Comparison of ENCODE assay signal across 8 cellular contexts in genomic region chr16:89093602-89094251, GRCh38. TPM values are rescaled to one million over a fixed set of nuclear protein-coding genes. Genes with fewer than 3 reads are reported as not detected.
DNase-seq lines count a peak whose midpoint lies in the region; ATAC-seq, FAIRE-seq and TF ChIP-seq lines count a peak whose summit lies in the region.

Gene ACSF3, plus strand, starts transcription at chr16:89093852. Its CDS starts 6,830 bp downstream, at chr16:89100682.

- no peaks in the 10 kb centered on the region for H3K9me3 ChIP-seq in pancreas
- H3K9me3 ChIP-seq in thyroid gland = no peaks in the 10 kb centered on the region

- no peak for FAIRE-seq in pancreas (lab: Jason Lieb, UNC)

- TF ChIP-seq POLR2A in thyroid gland (IDR thresholded peaks at IDR 0.05) = no peak

- H3K4me1 Mint-ChIP-seq in activated naive CD8-positive, alpha-beta T cell (ENCODE audit: low read depth) = peaks cover 48% of the 10 kb centered on the region

- ATAC-seq in HG03045 (IDR thresholded peaks at IDR 0.05; ENCODE audit: unreplicated experiment) (peak; percentile 51), SK-N-SH treated with all-trans-retinoic acid at 6 μM for 48 hours (peak; percentile 84), pancreas (peak; percentile 86 to 97 (median 92)), HG03439 (IDR thresholded peaks at IDR 0.05; ENCODE audit: unreplicated experiment) (no peak)

- intact Hi-C loops in head of caudate nucleus (cut with DNase I) = no loop called here
- intact Hi-C loops in pancreas (cut with DNase I) = no loop called here
- intact Hi-C loops in thyroid gland (cut with DNase I) = loop anchor here (10.0 kb wide), 1 partner anchor 279 kb away; the partner anchor contains the start of gene APRT

- DNase-seq in head of caudate nucleus (peak in 40 of 42 donors; percentile 45 to 86 (median 66)), pancreas (peak in 5 of 6 donors; percentile 59 to 93 (median 69)), thyroid gland (peak; percentile 57 to 59)

- H3K36me3 Mint-ChIP-seq in activated naive CD8-positive, alpha-beta T cell = no peaks in the 10 kb centered on the region

- H3K27ac Mint-ChIP-seq in activated naive CD8-positive, alpha-beta T cell = peak within 1 kb of the TSS; percentile 96

- H3K27me3 ChIP-seq in pancreas (no peaks in the 10 kb centered on the region), thyroid gland (no peaks in the 10 kb centered on the region)

- no peaks in the 10 kb centered on the region for H3K36me3 ChIP-seq in pancreas
- H3K36me3 ChIP-seq in thyroid gland = no peaks in the 10 kb centered on the region

- no peaks in the 10 kb centered on the region for H3K9me3 Mint-ChIP-seq in activated naive CD8-positive, alpha-beta T cell (ENCODE audit: low read depth)

- H3K4me1 ChIP-seq in pancreas = peaks cover 0 to 13% (median 13%) of the 10 kb centered on the region in 3 donors
- peaks cover 24 to 34% of the 10 kb centered on the region in 2 donors for H3K4me1 ChIP-seq in thyroid gland

- no peak for TF ChIP-seq CTCF in GM12875 (IDR thresholded peaks at IDR 0.05; ENCODE audit: borderline replicate concordance, insufficient read depth, low read depth, low read length)
- TF ChIP-seq CTCF in pancreas (IDR thresholded peaks at IDR 0.05) = no peak
- peak in 1 of 6 experiments; percentile 6 for TF ChIP-seq CTCF in thyroid gland (IDR thresholded peaks at IDR 0.05)

- peak within 1 kb of the TSS; percentile 94 for H3K4me3 Mint-ChIP-seq in activated naive CD8-positive, alpha-beta T cell

- WGBS in pancreas, 2 donors = 0% methylated on average over 86 to 110 of the region's 110 CpGs
- WGBS in thyroid gland, 2 donors = 1% methylated on average over 12 to 18 of the region's 110 CpGs

- peak within 1 kb of the TSS; percentile 59 for H3K4me3 ChIP-seq in GM12875 (ENCODE audit: low read depth, low read length)
- H3K4me3 ChIP-seq in pancreas = peak within 1 kb of the TSS; percentile 74 to 90 (median 82)
- H3K4me3 ChIP-seq in thyroid gland (replicated peaks in 1 of 3) = peak within 1 kb of the TSS; percentile 61 to 85 (median 71)

- H3K27me3 Mint-ChIP-seq in activated naive CD8-positive, alpha-beta T cell = no peaks in the 10 kb centered on the region

- H3K27ac ChIP-seq in pancreas (peak within 1 kb of the TSS in 2 of 4 donors; percentile 30 to 33), thyroid gland (peak within 1 kb of the TSS in 1 of 3 donors; percentile 62)

TF ChIP-seq in SK-N-SH treated with all-trans-retinoic acid at 6 μM for 48 hours, 23 proteins besides CTCF, POLR2A, EP300 and RAD21:
- TF ChIP-seq TSHZ2 (CRISPR knock-in tag; IDR thresholded peaks at IDR 0.05) (no peak), ZFP3 (CRISPR knock-in tag; IDR thresholded peaks at IDR 0.05) (0 out of 2 replicates have a peak, but pooled peaks have one; percentile 21), ESRRG (CRISPR knock-in tag; IDR thresholded peaks at IDR 0.05) (no peak), CSDC2 (CRISPR knock-in tag; IDR thresholded peaks at IDR 0.05) (peak; percentile 25; the same call in 1 of the 2 replicates), ZFP30 (CRISPR knock-in tag; IDR thresholded peaks at IDR 0.05) (peak; percentile 18; the same call in 1 of the 2 replicates), SNAI2 (CRISPR knock-in tag; IDR thresholded peaks at IDR 0.05) (no peak), RARB (CRISPR knock-in tag; IDR thresholded peaks at IDR 0.05) (no peak)
TF ChIP-seq in SK-N-SH treated with all-trans-retinoic acid at 6 μM for 48 hours: peak in this region for 3.

RNA-seq across cellular contexts. Expression of gene ACSF3, which starts in this region (rescaled TPM):
- total RNA-seq in pancreas (10 to 100 TPM; 17.3 to 26.6 (median 18.9) TPM), thyroid gland (10 to 100 TPM; 30.1 to 51.2 (median 33.4) TPM)
- polyA plus RNA-seq in pancreas = 10 to 100 TPM; 32.6 to 36.9 TPM
